In the genomic region with DNA sequence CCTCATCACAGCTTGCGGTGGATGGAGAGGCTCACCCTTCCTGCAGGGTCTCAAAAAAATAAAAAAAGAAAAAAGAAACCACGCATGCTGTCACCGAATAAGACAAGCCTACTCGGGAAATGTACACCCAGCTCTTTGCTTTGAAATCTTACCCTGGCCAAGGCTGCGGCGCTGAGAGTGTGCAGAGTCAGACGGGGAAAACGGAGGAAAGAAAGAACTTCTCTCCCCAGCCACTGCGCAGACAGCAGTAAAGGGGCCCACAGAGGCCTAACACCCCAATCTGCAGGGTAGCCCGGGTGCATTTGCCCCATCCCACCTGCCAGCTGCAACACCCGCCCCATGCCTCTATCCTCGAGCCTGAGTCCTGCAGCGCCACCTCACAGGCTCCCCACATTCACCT, we compare ENCODE assay signal across 12 cellular contexts.
"Had no signal": no experiment of that assay in that cellular context is flagged by ENCODE, and none has a peak within 500 bp of the region (broad histone marks: within the 10 kb centered on the region; RNA-seq: fewer than 3 reads in every experiment).

No MANE protein-coding gene starts in this region.

- H3K4me3 Mint-ChIP-seq: natural killer cell; T-helper 2 cell treated with Interferon-gamma antibody and Interleukin-4, amounts not matched to agents 5 μg/mL and 100 μg/mL, for 36 hours had no signal

- H3K36me3 Mint-ChIP-seq: natural killer cell had no signal

- H3K27me3 ChIP-seq: thyroid gland, vagina had no signal

- H3K4me3 ChIP-seq: mucosa of descending colon, vagina had no signal

- H3K9me3 ChIP-seq: mucosa of descending colon, thyroid gland, vagina had no signal

- H3K27ac Mint-ChIP-seq: natural killer cell; T-helper 2 cell treated with Interferon-gamma antibody and Interleukin-4, amounts not matched to agents 5 μg/mL and 100 μg/mL, for 36 hours had no signal

- H3K9me3 Mint-ChIP-seq: natural killer cell; T-helper 2 cell treated with Interferon-gamma antibody and Interleukin-4, amounts not matched to agents 5 μg/mL and 100 μg/mL, for 36 hours had no signal

- H3K4me1 Mint-ChIP-seq: natural killer cell had no signal

- H3K36me3 ChIP-seq: thyroid gland, vagina had no signal

- H3K27ac ChIP-seq: thyroid gland, vagina had no signal

- DNase-seq: activated CD4-positive, alpha-beta T cell treated with anti-CD3 and anti-CD28 coated beads, Interleukin-2, amount 50 U/mL, for 4 hours; activated CD4-positive, CD25-positive, alpha-beta regulatory T cell treated with anti-CD3 and anti-CD28 coated beads, Interleukin-2, amount 50 U/mL, for 72 hours; activated naive CD4-positive, alpha-beta T cell treated with anti-CD3 and anti-CD28 coated beads, Interleukin-2, amount 50 U/mL, for 16 hours; activated T-cell treated with anti-CD3 and anti-CD28 coated beads, Interleukin-2, amount 50 U/mL, for 1 hour; left cardiac atrium; natural killer cell; stimulated activated CD4-positive, alpha-beta T cell treated with anti-CD3 and anti-CD28 coated beads, Interleukin-15, amount 100 ng/mL, for 24 hours; stimulated activated CD4-positive, alpha-beta T cell treated with anti-CD3 and anti-CD28 coated beads, Interleukin-4, amount 100 ng/mL, for 4 hours had no signal
